ENCODE assay signal across 1 cellular context in the genomic region with DNA sequence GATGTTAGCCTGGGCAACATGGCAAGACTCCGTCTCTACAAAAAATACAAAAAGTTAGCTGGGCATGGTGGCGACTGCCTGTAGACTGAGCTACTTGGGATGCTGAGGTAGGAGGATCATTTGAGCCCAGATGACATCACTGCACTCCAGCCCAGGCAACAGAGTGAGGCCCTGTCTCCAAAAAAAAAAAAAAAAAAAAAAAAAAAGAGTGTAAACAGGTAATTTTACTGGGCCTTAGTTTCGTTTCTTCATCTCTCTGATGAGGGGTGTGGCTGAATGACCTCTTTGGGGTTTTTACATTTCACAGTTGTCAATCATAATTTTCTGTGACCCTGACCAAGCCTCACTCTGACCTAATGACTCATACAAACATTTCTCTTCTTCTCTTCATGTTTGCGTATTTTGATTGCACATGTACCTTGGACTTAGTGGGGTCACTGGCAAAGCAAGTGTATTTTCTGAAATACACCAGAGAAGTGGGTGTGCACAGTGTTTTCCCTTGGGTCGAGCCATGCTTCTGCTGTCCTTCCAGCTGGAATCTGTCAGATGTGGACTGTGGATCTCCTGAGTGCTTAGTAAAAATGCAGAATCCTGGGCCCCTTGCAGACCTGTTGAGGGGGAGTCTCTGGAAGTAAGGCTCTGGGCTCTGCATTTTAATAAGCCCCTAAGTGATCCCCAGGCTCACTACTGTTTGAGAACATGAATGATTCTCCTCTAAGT.
TF ChIP-seq lines count a peak whose summit lies in the region.

No MANE protein-coding gene starts in this region.

TF ChIP-seq in HepG2, 621 proteins besides CTCF, POLR2A, EP300 and RAD21 (continued from another document and continues in another):
- TF ChIP-seq, protein P1, sequence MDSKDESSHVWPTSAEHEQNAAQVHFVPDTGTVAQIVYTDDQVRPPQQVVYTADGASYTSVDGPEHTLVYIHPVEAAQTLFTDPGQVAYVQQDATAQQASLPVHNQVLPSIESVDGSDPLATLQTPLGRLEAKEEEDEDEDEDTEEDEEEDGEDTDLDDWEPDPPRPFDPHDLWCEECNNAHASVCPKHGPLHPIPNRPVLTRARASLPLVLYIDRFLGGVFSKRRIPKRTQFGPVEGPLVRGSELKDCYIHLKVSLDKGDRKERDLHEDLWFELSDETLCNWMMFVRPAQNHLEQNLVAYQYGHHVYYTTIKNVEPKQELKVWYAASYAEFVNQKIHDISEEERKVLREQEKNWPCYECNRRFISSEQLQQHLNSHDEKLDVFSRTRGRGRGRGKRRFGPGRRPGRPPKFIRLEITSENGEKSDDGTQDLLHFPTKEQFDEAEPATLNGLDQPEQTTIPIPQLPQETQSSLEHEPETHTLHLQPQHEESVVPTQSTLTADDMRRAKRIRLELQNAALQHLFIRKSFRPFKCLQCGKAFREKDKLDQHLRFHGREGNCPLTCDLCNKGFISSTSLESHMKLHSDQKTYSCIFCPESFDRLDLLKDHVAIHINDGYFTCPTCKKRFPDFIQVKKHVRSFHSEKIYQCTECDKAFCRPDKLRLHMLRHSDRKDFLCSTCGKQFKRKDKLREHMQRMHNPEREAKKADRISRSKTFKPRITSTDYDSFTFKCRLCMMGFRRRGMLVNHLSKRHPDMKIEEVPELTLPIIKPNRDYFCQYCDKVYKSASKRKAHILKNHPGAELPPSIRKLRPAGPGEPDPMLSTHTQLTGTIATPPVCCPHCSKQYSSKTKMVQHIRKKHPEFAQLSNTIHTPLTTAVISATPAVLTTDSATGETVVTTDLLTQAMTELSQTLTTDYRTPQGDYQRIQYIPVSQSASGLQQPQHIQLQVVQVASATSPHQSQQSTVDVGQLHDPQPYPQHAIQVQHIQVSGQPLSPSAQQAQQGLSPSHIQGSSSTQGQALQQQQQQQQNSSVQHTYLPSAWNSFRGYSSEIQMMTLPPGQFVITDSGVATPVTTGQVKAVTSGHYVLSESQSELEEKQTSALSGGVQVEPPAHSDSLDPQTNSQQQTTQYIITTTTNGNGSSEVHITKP (CRISPR knock-in tag; IDR thresholded peaks at IDR 0.05; ENCODE audit: low read depth) = no peak
- TF ChIP-seq ZNF563 (CRISPR knock-in tag; IDR thresholded peaks at IDR 0.05) = no peak
- TF ChIP-seq ZBTB21 (CRISPR knock-in tag; IDR thresholded peaks at IDR 0.05) = no peak
- no peak for TF ChIP-seq REXO4 (CRISPR knock-in tag; IDR thresholded peaks at IDR 0.05; ENCODE audit: borderline replicate concordance)
- peak; percentile 91 for TF ChIP-seq FOXK2 (IDR thresholded peaks at IDR 0.05)
- TF ChIP-seq, protein P2, sequence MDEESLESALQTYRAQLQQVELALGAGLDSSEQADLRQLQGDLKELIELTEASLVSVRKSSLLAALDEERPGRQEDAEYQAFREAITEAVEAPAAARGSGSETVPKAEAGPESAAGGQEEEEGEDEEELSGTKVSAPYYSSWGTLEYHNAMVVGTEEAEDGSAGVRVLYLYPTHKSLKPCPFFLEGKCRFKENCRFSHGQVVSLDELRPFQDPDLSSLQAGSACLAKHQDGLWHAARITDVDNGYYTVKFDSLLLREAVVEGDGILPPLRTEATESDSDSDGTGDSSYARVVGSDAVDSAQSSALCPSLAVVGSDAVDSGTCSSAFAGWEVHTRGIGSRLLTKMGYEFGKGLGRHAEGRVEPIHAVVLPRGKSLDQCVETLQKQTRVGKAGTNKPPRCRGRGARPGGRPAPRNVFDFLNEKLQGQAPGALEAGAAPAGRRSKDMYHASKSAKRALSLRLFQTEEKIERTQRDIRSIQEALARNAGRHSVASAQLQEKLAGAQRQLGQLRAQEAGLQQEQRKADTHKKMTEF (CRISPR knock-in tag; IDR thresholded peaks at IDR 0.05) = peak; percentile 84
- TF ChIP-seq, protein P3, sequence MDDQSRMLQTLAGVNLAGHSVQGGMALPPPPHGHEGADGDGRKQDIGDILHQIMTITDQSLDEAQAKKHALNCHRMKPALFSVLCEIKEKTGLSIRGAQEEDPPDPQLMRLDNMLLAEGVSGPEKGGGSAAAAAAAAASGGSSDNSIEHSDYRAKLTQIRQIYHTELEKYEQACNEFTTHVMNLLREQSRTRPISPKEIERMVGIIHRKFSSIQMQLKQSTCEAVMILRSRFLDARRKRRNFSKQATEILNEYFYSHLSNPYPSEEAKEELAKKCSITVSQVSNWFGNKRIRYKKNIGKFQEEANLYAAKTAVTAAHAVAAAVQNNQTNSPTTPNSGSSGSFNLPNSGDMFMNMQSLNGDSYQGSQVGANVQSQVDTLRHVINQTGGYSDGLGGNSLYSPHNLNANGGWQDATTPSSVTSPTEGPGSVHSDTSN (CRISPR knock-in tag; IDR thresholded peaks at IDR 0.05; ENCODE audit: borderline replicate concordance) = no peak
- TF ChIP-seq SIN3A (IDR thresholded peaks at IDR 0.05; ENCODE audit: borderline replicate concordance, low read depth, low read length) = peak; percentile 98
- TF ChIP-seq MEIS2 (CRISPR knock-in tag; IDR thresholded peaks at IDR 0.05) = peak; percentile 92
- TF ChIP-seq NAIF1 (CRISPR knock-in tag; IDR thresholded peaks at IDR 0.05; ENCODE audit: borderline replicate concordance) = 0 out of 2 replicates have a peak, but pooled peaks have one; percentile 29
- no peak for TF ChIP-seq ZNF790 (CRISPR knock-in tag; IDR thresholded peaks at IDR 0.05; ENCODE audit: borderline replicate concordance)
- TF ChIP-seq GFI1 (CRISPR knock-in tag; IDR thresholded peaks at IDR 0.05; ENCODE audit: borderline replicate concordance) = peak; percentile 96
- TF ChIP-seq CENPX (CRISPR knock-in tag; IDR thresholded peaks at IDR 0.05) = no peak
- TF ChIP-seq ZNF629 (CRISPR knock-in tag; conservative IDR thresholded peaks at IDR 0.05) = peak; percentile 93
- peak; percentile 84 for TF ChIP-seq TEAD3 (CRISPR knock-in tag; optimal IDR thresholded peaks at IDR 0.05; ENCODE audit: borderline replicate concordance)
- TF ChIP-seq ESRRA (CRISPR knock-in tag; IDR thresholded peaks at IDR 0.05; ENCODE audit: low read depth) = peak; percentile 87
- TF ChIP-seq ZNF335 (CRISPR knock-in tag; IDR thresholded peaks at IDR 0.05) = no peak
- TF ChIP-seq, protein P4, sequence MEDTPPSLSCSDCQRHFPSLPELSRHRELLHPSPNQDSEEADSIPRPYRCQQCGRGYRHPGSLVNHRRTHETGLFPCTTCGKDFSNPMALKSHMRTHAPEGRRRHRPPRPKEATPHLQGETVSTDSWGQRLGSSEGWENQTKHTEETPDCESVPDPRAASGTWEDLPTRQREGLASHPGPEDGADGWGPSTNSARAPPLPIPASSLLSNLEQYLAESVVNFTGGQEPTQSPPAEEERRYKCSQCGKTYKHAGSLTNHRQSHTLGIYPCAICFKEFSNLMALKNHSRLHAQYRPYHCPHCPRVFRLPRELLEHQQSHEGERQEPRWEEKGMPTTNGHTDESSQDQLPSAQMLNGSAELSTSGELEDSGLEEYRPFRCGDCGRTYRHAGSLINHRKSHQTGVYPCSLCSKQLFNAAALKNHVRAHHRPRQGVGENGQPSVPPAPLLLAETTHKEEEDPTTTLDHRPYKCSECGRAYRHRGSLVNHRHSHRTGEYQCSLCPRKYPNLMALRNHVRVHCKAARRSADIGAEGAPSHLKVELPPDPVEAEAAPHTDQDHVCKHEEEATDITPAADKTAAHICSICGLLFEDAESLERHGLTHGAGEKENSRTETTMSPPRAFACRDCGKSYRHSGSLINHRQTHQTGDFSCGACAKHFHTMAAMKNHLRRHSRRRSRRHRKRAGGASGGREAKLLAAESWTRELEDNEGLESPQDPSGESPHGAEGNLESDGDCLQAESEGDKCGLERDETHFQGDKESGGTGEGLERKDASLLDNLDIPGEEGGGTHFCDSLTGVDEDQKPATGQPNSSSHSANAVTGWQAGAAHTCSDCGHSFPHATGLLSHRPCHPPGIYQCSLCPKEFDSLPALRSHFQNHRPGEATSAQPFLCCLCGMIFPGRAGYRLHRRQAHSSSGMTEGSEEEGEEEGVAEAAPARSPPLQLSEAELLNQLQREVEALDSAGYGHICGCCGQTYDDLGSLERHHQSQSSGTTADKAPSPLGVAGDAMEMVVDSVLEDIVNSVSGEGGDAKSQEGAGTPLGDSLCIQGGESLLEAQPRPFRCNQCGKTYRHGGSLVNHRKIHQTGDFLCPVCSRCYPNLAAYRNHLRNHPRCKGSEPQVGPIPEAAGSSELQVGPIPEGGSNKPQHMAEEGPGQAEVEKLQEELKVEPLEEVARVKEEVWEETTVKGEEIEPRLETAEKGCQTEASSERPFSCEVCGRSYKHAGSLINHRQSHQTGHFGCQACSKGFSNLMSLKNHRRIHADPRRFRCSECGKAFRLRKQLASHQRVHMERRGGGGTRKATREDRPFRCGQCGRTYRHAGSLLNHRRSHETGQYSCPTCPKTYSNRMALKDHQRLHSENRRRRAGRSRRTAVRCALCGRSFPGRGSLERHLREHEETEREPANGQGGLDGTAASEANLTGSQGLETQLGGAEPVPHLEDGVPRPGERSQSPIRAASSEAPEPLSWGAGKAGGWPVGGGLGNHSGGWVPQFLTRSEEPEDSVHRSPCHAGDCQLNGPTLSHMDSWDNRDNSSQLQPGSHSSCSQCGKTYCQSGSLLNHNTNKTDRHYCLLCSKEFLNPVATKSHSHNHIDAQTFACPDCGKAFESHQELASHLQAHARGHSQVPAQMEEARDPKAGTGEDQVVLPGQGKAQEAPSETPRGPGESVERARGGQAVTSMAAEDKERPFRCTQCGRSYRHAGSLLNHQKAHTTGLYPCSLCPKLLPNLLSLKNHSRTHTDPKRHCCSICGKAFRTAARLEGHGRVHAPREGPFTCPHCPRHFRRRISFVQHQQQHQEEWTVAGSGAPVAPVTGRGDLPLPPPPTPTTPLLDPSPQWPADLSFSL (CRISPR knock-in tag; IDR thresholded peaks at IDR 0.05) = no peak
- TF ChIP-seq ZSCAN20 (CRISPR knock-in tag; IDR thresholded peaks at IDR 0.05; ENCODE audit: borderline replicate concordance) = no peak
- no peak for TF ChIP-seq PCBP2 (optimal IDR thresholded peaks at IDR 0.05; ENCODE audit: low read depth, low read length, poor library complexity, severe bottlenecking)
- 0 out of 2 replicates have a peak, but pooled peaks have one; percentile 15 for TF ChIP-seq ZKSCAN1 (IDR thresholded peaks at IDR 0.05; ENCODE audit: low read length)
- TF ChIP-seq, protein P5, sequence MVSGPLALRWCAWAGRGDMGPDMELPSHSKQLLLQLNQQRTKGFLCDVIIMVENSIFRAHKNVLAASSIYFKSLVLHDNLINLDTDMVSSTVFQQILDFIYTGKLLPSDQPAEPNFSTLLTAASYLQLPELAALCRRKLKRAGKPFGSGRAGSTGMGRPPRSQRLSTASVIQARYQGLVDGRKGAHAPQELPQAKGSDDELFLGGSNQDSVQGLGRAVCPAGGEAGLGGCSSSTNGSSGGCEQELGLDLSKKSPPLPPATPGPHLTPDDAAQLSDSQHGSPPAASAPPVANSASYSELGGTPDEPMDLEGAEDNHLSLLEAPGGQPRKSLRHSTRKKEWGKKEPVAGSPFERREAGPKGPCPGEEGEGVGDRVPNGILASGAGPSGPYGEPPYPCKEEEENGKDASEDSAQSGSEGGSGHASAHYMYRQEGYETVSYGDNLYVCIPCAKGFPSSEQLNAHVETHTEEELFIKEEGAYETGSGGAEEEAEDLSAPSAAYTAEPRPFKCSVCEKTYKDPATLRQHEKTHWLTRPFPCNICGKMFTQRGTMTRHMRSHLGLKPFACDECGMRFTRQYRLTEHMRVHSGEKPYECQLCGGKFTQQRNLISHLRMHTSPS (CRISPR knock-in tag; IDR thresholded peaks at IDR 0.05; ENCODE audit: low read depth) = no peak
- no peak for TF ChIP-seq SP140L (CRISPR knock-in tag; IDR thresholded peaks at IDR 0.05; ENCODE audit: borderline replicate concordance)
- TF ChIP-seq KDM5A (IDR thresholded peaks at IDR 0.05; ENCODE audit: borderline replicate concordance, low read length) = peak; percentile 28; the same call in 1 of the 2 replicates
- TF ChIP-seq, protein P6, sequence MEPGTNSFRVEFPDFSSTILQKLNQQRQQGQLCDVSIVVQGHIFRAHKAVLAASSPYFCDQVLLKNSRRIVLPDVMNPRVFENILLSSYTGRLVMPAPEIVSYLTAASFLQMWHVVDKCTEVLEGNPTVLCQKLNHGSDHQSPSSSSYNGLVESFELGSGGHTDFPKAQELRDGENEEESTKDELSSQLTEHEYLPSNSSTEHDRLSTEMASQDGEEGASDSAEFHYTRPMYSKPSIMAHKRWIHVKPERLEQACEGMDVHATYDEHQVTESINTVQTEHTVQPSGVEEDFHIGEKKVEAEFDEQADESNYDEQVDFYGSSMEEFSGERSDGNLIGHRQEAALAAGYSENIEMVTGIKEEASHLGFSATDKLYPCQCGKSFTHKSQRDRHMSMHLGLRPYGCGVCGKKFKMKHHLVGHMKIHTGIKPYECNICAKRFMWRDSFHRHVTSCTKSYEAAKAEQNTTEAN (CRISPR knock-in tag; conservative IDR thresholded peaks at IDR 0.05) = peak; percentile 92
- no peak for TF ChIP-seq EED (CRISPR knock-in tag; IDR thresholded peaks at IDR 0.05)
- no peak for TF ChIP-seq PRMT3 (CRISPR knock-in tag; IDR thresholded peaks at IDR 0.05; ENCODE audit: borderline replicate concordance, low read depth)
- TF ChIP-seq GATA4 (IDR thresholded peaks at IDR 0.05; ENCODE audit: borderline replicate concordance, low read depth) = peak; percentile 29; the same call in 1 of the 2 replicates
- TF ChIP-seq, protein P7, sequence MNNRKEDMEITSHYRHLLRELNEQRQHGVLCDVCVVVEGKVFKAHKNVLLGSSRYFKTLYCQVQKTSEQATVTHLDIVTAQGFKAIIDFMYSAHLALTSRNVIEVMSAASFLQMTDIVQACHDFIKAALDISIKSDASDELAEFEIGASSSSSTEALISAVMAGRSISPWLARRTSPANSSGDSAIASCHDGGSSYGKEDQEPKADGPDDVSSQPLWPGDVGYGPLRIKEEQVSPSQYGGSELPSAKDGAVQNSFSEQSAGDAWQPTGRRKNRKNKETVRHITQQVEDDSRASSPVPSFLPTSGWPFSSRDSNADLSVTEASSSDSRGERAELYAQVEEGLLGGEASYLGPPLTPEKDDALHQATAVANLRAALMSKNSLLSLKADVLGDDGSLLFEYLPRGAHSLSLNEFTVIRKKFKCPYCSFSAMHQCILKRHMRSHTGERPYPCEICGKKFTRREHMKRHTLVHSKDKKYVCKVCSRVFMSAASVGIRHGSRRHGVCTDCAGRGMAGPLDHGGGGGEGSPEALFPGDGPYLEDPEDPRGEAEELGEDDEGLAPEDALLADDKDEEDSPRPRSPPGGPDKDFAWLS (CRISPR knock-in tag; IDR thresholded peaks at IDR 0.05; ENCODE audit: borderline replicate concordance) = no peak
